Comparison of ENCODE assay signal across 31 cellular contexts in the genomic region with DNA sequence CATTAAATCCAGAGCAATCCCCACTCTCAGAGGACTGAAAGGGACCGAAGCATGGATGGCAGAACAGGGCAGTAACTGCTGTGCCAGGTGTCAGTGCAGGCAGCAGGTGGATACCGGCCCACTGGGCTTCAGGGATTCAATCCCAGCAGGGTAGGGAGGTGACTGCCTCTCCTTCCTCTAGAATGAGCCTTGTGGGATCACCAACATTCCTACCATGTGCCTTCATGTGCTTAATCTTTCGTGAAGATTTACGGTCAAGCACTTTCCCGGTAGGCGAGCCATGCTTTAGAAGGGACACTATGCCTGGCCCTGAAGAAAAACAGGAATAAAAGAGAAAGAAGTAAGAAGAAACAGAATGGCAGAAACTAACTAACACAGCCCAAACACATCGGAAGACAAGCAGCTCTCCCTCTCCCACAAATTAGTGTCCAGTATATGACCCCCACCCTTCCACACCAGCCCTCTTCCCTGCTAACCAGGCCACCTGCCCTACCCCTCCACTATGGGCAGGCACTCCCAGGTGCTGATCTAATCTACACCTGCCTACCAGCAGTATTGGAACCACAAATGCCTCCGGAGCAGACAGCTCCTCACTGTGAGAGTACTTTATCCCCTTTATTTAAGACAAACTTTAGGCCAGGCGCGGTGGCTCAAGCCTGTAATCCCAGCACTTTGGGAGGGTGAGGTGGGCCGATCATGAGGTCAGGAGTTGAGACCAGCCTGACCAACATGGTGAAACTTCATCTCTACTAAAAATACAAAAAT.
"Had no signal": no experiment of that assay in that cellular context is flagged by ENCODE, and none has a peak within 500 bp of the region (broad histone marks: within the 10 kb centered on the region; RNA-seq: fewer than 3 reads in every experiment).

No MANE protein-coding gene starts in this region.

- H3K4me2 ChIP-seq: neural progenitor cell had no signal

- H3K36me3 Mint-ChIP-seq: immature natural killer cell; mesothelial cell of epicardium; naive B cell; natural killer cell treated with Interleukin-12 subunit alpha and Interleukin-12 subunit beta and Interleukin-15 and Interleukin-18, amount 100 ng/mL, for 72 hours; neural progenitor cell; stimulated activated effector memory CD8-positive, alpha-beta T cell treated with anti-CD3 and anti-CD28 coated beads, Interleukin-12 subunit alpha, Interleukin-12 subunit beta, amount 100 ng/mL, for 72 hours had no signal

- H3K27me3 ChIP-seq: esophagus muscularis mucosa, foreskin keratinocyte, heart right ventricle, neural progenitor cell, stomach, testis, tibial artery, upper lobe of right lung, uterus had no signal

- H3K4me3 ChIP-seq: coronary artery, esophagus muscularis mucosa, heart right ventricle, lower lobe of right lung, mucosa of descending colon, neural progenitor cell, stomach, testis, tibial artery, upper lobe of right lung, uterus had no signal

- DNase-seq: dermis blood vessel endothelial cell; effector memory CD4-positive, alpha-beta T cell; foreskin keratinocyte; glutamatergic neuron; heart right ventricle; hippocampal formation; immature natural killer cell; islet precursor cell; kidney glomerular epithelial cell; left colon; left ventricle myocardium superior; lower lobe of right lung; mucosa of descending colon; naive B cell; stimulated activated CD4-positive, alpha-beta T cell treated with anti-CD3 and anti-CD28 coated beads, Interleukin-2, amount 100 ng/mL, for 24 hours; stimulated activated CD4-positive, alpha-beta T cell treated with anti-CD3 and anti-CD28 coated beads, Interleukin-4, amount 100 ng/mL, for 24 hours; stimulated activated naive CD4-positive, alpha-beta T cell treated with Interleukin-2 at 50 U/mL for 16 hours; stomach; testis; tibial artery; upper lobe of right lung; uterus had no signal

- H3K4me3 Mint-ChIP-seq: immature natural killer cell; mesothelial cell of epicardium; naive B cell; natural killer cell treated with Interleukin-12 subunit alpha and Interleukin-12 subunit beta and Interleukin-15 and Interleukin-18, amount 100 ng/mL, for 72 hours; neural progenitor cell; stimulated activated effector memory CD8-positive, alpha-beta T cell treated with anti-CD3 and anti-CD28 coated beads, Interleukin-12 subunit alpha, Interleukin-12 subunit beta, amount 100 ng/mL, for 72 hours had no signal

- ATAC-seq: foreskin keratinocyte; heart right ventricle; left colon; left ventricle myocardium superior; lower lobe of right lung; mucosa of descending colon; natural killer cell treated with Interleukin-12 subunit alpha and Interleukin-12 subunit beta and Interleukin-15 and Interleukin-18, amount 100 ng/mL, for 72 hours; sciatic nerve; stimulated activated effector memory CD8-positive, alpha-beta T cell treated with anti-CD3 and anti-CD28 coated beads, Interleukin-12 subunit alpha, Interleukin-12 subunit beta, amount 100 ng/mL, for 72 hours; upper lobe of right lung had no signal

- H3K27me3 Mint-ChIP-seq: progenitor cell of endocrine pancreas had no signal

- H3K4me1 ChIP-seq: esophagus muscularis mucosa, foreskin keratinocyte, heart right ventricle, lower lobe of right lung, neural progenitor cell, stomach, testis, tibial artery, upper lobe of right lung, uterus had no signal

- H3K9ac ChIP-seq: neural progenitor cell, parathyroid adenoma had no signal

- H3K27ac ChIP-seq: coronary artery, esophagus muscularis mucosa, foreskin keratinocyte, heart right ventricle, lower lobe of right lung, neural progenitor cell, parathyroid adenoma, stomach, testis, tibial artery, upper lobe of right lung, uterus had no signal

- H3K9me3 ChIP-seq: esophagus muscularis mucosa, lower lobe of right lung, mucosa of descending colon, stomach, testis, tibial artery, upper lobe of right lung, uterus had no signal

- H3K79me2 ChIP-seq: parathyroid adenoma had no signal

- H3K27ac Mint-ChIP-seq: immature natural killer cell; mesothelial cell of epicardium; naive B cell; natural killer cell treated with Interleukin-12 subunit alpha and Interleukin-12 subunit beta and Interleukin-15 and Interleukin-18, amount 100 ng/mL, for 72 hours; neural progenitor cell; progenitor cell of endocrine pancreas; stimulated activated effector memory CD8-positive, alpha-beta T cell treated with anti-CD3 and anti-CD28 coated beads, Interleukin-12 subunit alpha, Interleukin-12 subunit beta, amount 100 ng/mL, for 72 hours had no signal

- H3K36me3 ChIP-seq: esophagus muscularis mucosa, heart right ventricle, lower lobe of right lung, neural progenitor cell, stomach, tibial artery, upper lobe of right lung, uterus had no signal

- H3K4me1 Mint-ChIP-seq: immature natural killer cell; mesothelial cell of epicardium; naive B cell; neural progenitor cell; stimulated activated effector memory CD8-positive, alpha-beta T cell treated with anti-CD3 and anti-CD28 coated beads, Interleukin-12 subunit alpha, Interleukin-12 subunit beta, amount 100 ng/mL, for 72 hours had no signal

- H2AFZ ChIP-seq: neural progenitor cell, parathyroid adenoma had no signal

- H3K9me3 Mint-ChIP-seq: immature natural killer cell; mesothelial cell of epicardium; naive B cell; natural killer cell treated with Interleukin-12 subunit alpha and Interleukin-12 subunit beta and Interleukin-15 and Interleukin-18, amount 100 ng/mL, for 72 hours; neural progenitor cell; stimulated activated effector memory CD8-positive, alpha-beta T cell treated with anti-CD3 and anti-CD28 coated beads, Interleukin-12 subunit alpha, Interleukin-12 subunit beta, amount 100 ng/mL, for 72 hours had no signal
